Comparison of ENCODE assay signal across 14 cellular contexts in the genomic region with DNA sequence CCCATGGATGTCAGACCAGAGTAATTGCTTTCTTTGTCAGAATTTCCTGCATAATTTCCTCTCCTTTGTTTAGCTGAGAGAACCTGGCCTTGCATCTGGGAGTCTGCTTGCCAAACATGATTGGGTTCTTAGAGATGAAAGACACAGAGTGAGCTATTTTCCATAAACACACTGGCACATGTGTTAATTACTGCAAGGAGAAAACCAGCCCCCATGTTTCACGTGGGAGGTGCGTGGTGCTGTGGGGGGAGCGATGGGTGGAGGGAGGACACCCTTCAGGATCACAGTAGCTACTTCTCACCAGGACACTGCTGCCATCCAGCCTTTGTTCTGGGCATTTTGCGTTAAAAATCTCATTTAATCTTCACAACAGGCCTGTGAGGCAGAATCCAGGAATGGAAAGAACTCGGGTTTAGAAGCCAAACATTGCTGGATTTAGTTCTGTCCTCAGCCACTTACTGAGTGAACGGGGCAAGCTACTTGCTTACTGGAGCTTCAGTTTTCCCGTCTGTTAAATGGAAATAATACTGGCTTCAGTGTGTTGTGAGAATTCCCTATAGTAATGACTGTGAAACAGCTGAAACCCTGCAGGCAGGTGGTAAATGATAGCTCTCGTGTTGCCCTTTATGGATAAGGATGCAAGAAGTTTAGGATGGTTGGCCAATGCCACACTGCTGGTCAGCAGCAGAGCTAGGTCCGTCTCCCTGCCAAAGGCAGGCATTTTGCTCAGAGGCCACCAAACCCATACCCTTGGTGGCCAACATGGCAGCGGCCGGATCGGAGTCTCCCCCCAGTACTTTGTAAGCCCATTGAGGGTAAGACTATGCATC.
DNase-seq lines count a peak whose midpoint lies in the region; ATAC-seq and TF ChIP-seq lines count a peak whose summit lies in the region.
"Had no signal": no experiment of that assay in that cellular context is flagged by ENCODE, and none has a peak within 500 bp of the region (broad histone marks: within the 10 kb centered on the region; RNA-seq: fewer than 3 reads in every experiment).

No MANE protein-coding gene starts in this region.

- POLR2A ChIA-PET in CD4-positive, alpha-beta memory T cell (lab: Charles Lee; ENCODE audit: partially characterized antibody) = no interaction called here

- no peak overlapping the region for H3K4me2 ChIP-seq in neural progenitor cell

- ATAC-seq in GM18868 (IDR thresholded peaks at IDR 0.05; ENCODE audit: unreplicated experiment) (no peak), HG02885 (IDR thresholded peaks at IDR 0.05; ENCODE audit: poor library complexity, unreplicated experiment) (no peak)
- ATAC-seq: naive thymus-derived CD8-positive, alpha-beta T cell had no signal

- H3K27ac ChIP-seq in endodermal cell (ENCODE audit: low read depth, low read length) = peak overlapping the region; percentile 75
- no peak overlapping the region for H3K27ac ChIP-seq in neural progenitor cell
- no peak overlapping the region for H3K27ac ChIP-seq in CD4-positive, alpha-beta memory T cell (ENCODE audit: low read depth, low read length)

- H3K4me1 ChIP-seq in endodermal cell (ENCODE audit: control insufficient read depth, insufficient read depth, low read length) (peaks cover 4% of the 10 kb centered on the region), neural progenitor cell (peaks cover 20% of the 10 kb centered on the region)
- no peaks in the 10 kb centered on the region for H3K4me1 ChIP-seq in CD4-positive, alpha-beta memory T cell (ENCODE audit: insufficient read depth, low read length)

- H3K9ac ChIP-seq in endodermal cell (ENCODE audit: extremely low read depth, low read length, poor library complexity, severe bottlenecking) = no peak overlapping the region
- H3K9ac ChIP-seq in neural progenitor cell = no peak overlapping the region

- H3K9me3 Mint-ChIP-seq in endodermal cell = no peaks in the 10 kb centered on the region
- H3K9me3 Mint-ChIP-seq in neural progenitor cell = no peaks in the 10 kb centered on the region
- H3K9me3 Mint-ChIP-seq in CD4-positive, alpha-beta memory T cell = no peaks in the 10 kb centered on the region
- H3K9me3 Mint-ChIP-seq: activated naive CD4-positive, alpha-beta T cell treated with anti-CD3 and anti-CD28 coated beads, Interleukin-2, amount 50 U/mL, for 24 hours; naive thymus-derived CD8-positive, alpha-beta T cell had no signal

- intact Hi-C loops in CD4-positive, alpha-beta memory T cell (cut with micrococcal nuclease) = no loop called here

- H3K27me3 Mint-ChIP-seq in endodermal cell (ENCODE audit: insufficient read depth) = peaks cover 2% of the 10 kb centered on the region
- peaks cover 12% of the 10 kb centered on the region for H3K27me3 Mint-ChIP-seq in neural progenitor cell (ENCODE audit: insufficient read depth, low read depth)
- peaks cover 4 to 8% of the 10 kb centered on the region in 2 donors for H3K27me3 Mint-ChIP-seq in CD4-positive, alpha-beta memory T cell
- H3K27me3 Mint-ChIP-seq: activated naive CD4-positive, alpha-beta T cell treated with anti-CD3 and anti-CD28 coated beads, Interleukin-2, amount 50 U/mL, for 24 hours had no signal

- H3K9me3 ChIP-seq in endodermal cell (ENCODE audit: control insufficient read depth, low read length) (no peaks in the 10 kb centered on the region), neural progenitor cell (ENCODE audit: low read depth) (no peaks in the 10 kb centered on the region)
- H3K9me3 ChIP-seq in CD4-positive, alpha-beta memory T cell (ENCODE audit: control insufficient read depth in 1 of 2, low read length in 2 of 2) = no peaks in the 10 kb centered on the region

- H3K4me3 Mint-ChIP-seq in endodermal cell (no peak overlapping the region), neural progenitor cell (no peak overlapping the region)
- H3K4me3 Mint-ChIP-seq in CD4-positive, alpha-beta memory T cell = no peak overlapping the region
- H3K4me3 Mint-ChIP-seq: activated naive CD4-positive, alpha-beta T cell treated with anti-CD3 and anti-CD28 coated beads, Interleukin-2, amount 50 U/mL, for 24 hours; naive thymus-derived CD8-positive, alpha-beta T cell had no signal

- no peak overlapping the region for H2AFZ ChIP-seq in neural progenitor cell (replicated peaks)

- 86 to 89% methylated on average over 11 to 12 of the region's 12 CpGs for WGBS in endodermal cell (ENCODE audit: insufficient coverage in 1 of 2, insufficient read length in 1 of 2), 2 experiments

- H3K4me3 ChIP-seq in endodermal cell (ENCODE audit: low read length) = no peak overlapping the region
- H3K4me3 ChIP-seq in neural progenitor cell = no peak overlapping the region
- H3K4me3 ChIP-seq in CD4-positive, alpha-beta memory T cell (ENCODE audit: low read length in 2 of 2) = no peak overlapping the region

- H3K79me2 ChIP-seq in neural progenitor cell (ENCODE audit: low read depth) = no peaks in the 10 kb centered on the region

- no peaks in the 10 kb centered on the region for H4K20me1 ChIP-seq in neural progenitor cell (ENCODE audit: low read depth)

- CTCF ChIA-PET in CD4-positive, alpha-beta memory T cell (lab: Charles Lee; ENCODE audit: partially characterized antibody) = no interaction called here

- H3K27me3 ChIP-seq in endodermal cell (ENCODE audit: control insufficient read depth, insufficient read depth, low read length, poor library complexity, severe bottlenecking) = no peaks in the 10 kb centered on the region
- no peaks in the 10 kb centered on the region for H3K27me3 ChIP-seq in neural progenitor cell
- no peaks in the 10 kb centered on the region for H3K27me3 ChIP-seq in CD4-positive, alpha-beta memory T cell (ENCODE audit: insufficient read depth, low read length)

- H3K4me1 Mint-ChIP-seq in endodermal cell (peaks cover 12% of the 10 kb centered on the region), neural progenitor cell (peaks cover 50% of the 10 kb centered on the region)
- no peaks in the 10 kb centered on the region for H3K4me1 Mint-ChIP-seq in CD4-positive, alpha-beta memory T cell
- H3K4me1 Mint-ChIP-seq: activated naive CD4-positive, alpha-beta T cell treated with anti-CD3 and anti-CD28 coated beads, Interleukin-2, amount 50 U/mL, for 24 hours; naive thymus-derived CD8-positive, alpha-beta T cell had no signal

- no peak for TF ChIP-seq CTCF in endodermal cell (conservative IDR thresholded peaks at IDR 0.05)
- no peak for TF ChIP-seq CTCF in neural progenitor cell (IDR thresholded peaks at IDR 0.05)

- H3K36me3 Mint-ChIP-seq in endodermal cell (ENCODE audit: low read depth) (no peaks in the 10 kb centered on the region), neural progenitor cell (no peaks in the 10 kb centered on the region)
- no peaks in the 10 kb centered on the region for H3K36me3 Mint-ChIP-seq in CD4-positive, alpha-beta memory T cell
- H3K36me3 Mint-ChIP-seq: activated naive CD4-positive, alpha-beta T cell treated with anti-CD3 and anti-CD28 coated beads, Interleukin-2, amount 50 U/mL, for 24 hours; naive thymus-derived CD8-positive, alpha-beta T cell had no signal

- H3K36me3 ChIP-seq in endodermal cell (ENCODE audit: control insufficient read depth, insufficient read depth, low read length) (no peaks in the 10 kb centered on the region), neural progenitor cell (no peaks in the 10 kb centered on the region)
- H3K36me3 ChIP-seq in CD4-positive, alpha-beta memory T cell (ENCODE audit: insufficient read depth, low read length) = no peaks in the 10 kb centered on the region

- H3F3A ChIP-seq in neural progenitor cell (ENCODE audit: low read depth) = peaks cover 11% of the 10 kb centered on the region

- H3K27ac Mint-ChIP-seq in endodermal cell (no peak overlapping the region), neural progenitor cell (peak overlapping the region; percentile 36)
- H3K27ac Mint-ChIP-seq in CD4-positive, alpha-beta memory T cell = no peak overlapping the region
- H3K27ac Mint-ChIP-seq: activated naive CD4-positive, alpha-beta T cell treated with anti-CD3 and anti-CD28 coated beads, Interleukin-2, amount 50 U/mL, for 24 hours; naive thymus-derived CD8-positive, alpha-beta T cell had no signal

- DNase-seq in NCI-H1092 (lab: John Stamatoyannopoulos, UW) = peak; percentile 26
- DNase-seq in NCI-H2107 treated with DMSO at 0.1 percent for 48 hours (lab: John Stamatoyannopoulos, UW; ENCODE audit: unreplicated experiment) = peak; percentile 70
- DNase-seq in endodermal cell = peak; percentile 28
- no peak for DNase-seq in neural progenitor cell (ENCODE audit: low spot score)
- no peak for DNase-seq in DMS 273 treated with DMSO at 0.1 percent for 48 hours (lab: John Stamatoyannopoulos, UW)
- DNase-seq in CD4-positive, alpha-beta memory T cell = no peak
- DNase-seq: activated CD8-positive, alpha-beta memory T cell treated with anti-CD3 and anti-CD28 coated beads for 24 hours; KG1; naive thymus-derived CD8-positive, alpha-beta T cell; NCI-H510A treated with DMSO at 0.1 percent for 48 hours; SIG-M5 had no signal

Comparison
In these comparisons a context has a peak if more than half of its experiments do, and no peak if none do; other contexts are left out.
1. DNase-seq: peak in NCI-H1092 (single experiment), NCI-H2107 treated with DMSO at 0.1 percent for 48 hours (single experiment) and endodermal cell (single experiment); none in neural progenitor cell (single experiment), DMS 273 treated with DMSO at 0.1 percent for 48 hours (single experiment) and CD4-positive, alpha-beta memory T cell (0 of 5).